10 cellular contexts compared by ENCODE assay signal in genomic region chr7:28815369-28815927, GRCh38.
DNase-seq lines count a peak whose midpoint lies in the region; ATAC-seq and TF ChIP-seq lines count a peak whose summit lies in the region.
"Had no signal": no experiment of that assay in that cellular context is flagged by ENCODE, and none has a peak within 500 bp of the region (broad histone marks: within the 10 kb centered on the region; RNA-seq: fewer than 3 reads in every experiment).

No MANE protein-coding gene starts in this region.

- no peak overlapping the region for H3K9ac ChIP-seq in PC-3 (ENCODE audit: low read length)

- H3K27ac ChIP-seq in spleen (peak overlapping the region in 5 of 8 donors; percentile 2 to 59 (median 39)), PC-3 (ENCODE audit: low read length) (no peak overlapping the region)

- DNase-seq in spleen = no peak
- DNase-seq in PC-3 = no peak
- no peak for DNase-seq in epidermal melanocyte (ENCODE audit: insufficient read length, low spot score)
- no peak for DNase-seq in SKM-1 (lab: John Stamatoyannopoulos, UW; ENCODE audit: unreplicated experiment)
- DNase-seq: activated CD8-positive, alpha-beta T cell treated with anti-CD3 and anti-CD28 coated beads for 36 hours; DMS79 treated with DMSO at 0.1 percent for 48 hours; NCI-H1694 treated with DMSO at 0.1 percent for 48 hours had no signal

- CTCF ChIA-PET in PC-3 (lab: Charles Lee) = no interaction called here

- BruUV-seq in PC-3 (replicated peaks; lab: Mats Ljungman, UMichigan) = no TSS peak

- no peaks in the 10 kb centered on the region for H3F3A ChIP-seq in PC-3 (ENCODE audit: low read length, unreplicated experiment)

- H3K27me3 ChIP-seq in spleen (replicated peaks in 1 of 7) (no peaks in the 10 kb centered on the region), PC-3 (ENCODE audit: low read length) (no peaks in the 10 kb centered on the region)

- ATAC-seq in GM19035 (IDR thresholded peaks at IDR 0.05; ENCODE audit: unreplicated experiment) (peak; percentile 41), HG02678 (IDR thresholded peaks at IDR 0.05; ENCODE audit: unreplicated experiment) (peak; percentile 43), HG03469 (IDR thresholded peaks at IDR 0.05; ENCODE audit: unreplicated experiment) (peak; percentile 13), PC-3 (no peak)
- ATAC-seq: activated CD8-positive, alpha-beta T cell treated with anti-CD3 and anti-CD28 coated beads for 36 hours had no signal

- no peak overlapping the region for H2AFZ ChIP-seq in PC-3 (ENCODE audit: low read length)

- H3K9me2 ChIP-seq in PC-3 (replicated peaks; ENCODE audit: low read length) = no peaks in the 10 kb centered on the region

- POLR2A ChIA-PET in PC-3 (lab: Charles Lee; ENCODE audit: unreplicated experiment) = no interaction called here

- no peak overlapping the region for H3K4me2 ChIP-seq in PC-3 (ENCODE audit: low read length)

- H3K4me1 ChIP-seq in spleen (peaks cover 0 to 11% (median 4%) of the 10 kb centered on the region in 6 donors), PC-3 (ENCODE audit: insufficient read depth, low read length) (no peaks in the 10 kb centered on the region)

- 65 to 92% (median 74%) methylated on average over 1 of the region's 1 CpG for WGBS in spleen, 5 donors

- H3K79me2 ChIP-seq in PC-3 (ENCODE audit: low read length) = no peaks in the 10 kb centered on the region

- TF ChIP-seq CTCF in spleen (IDR thresholded peaks at IDR 0.05 in 8 of 11, conservative IDR thresholded peaks at IDR 0.05 in 3 of 11) = no peak
- no peak for TF ChIP-seq CTCF in PC-3 (conservative IDR thresholded peaks at IDR 0.05; ENCODE audit: low read depth, low read length)

- intact Hi-C loops in spleen (cut with DNase I; ENCODE audit: low total_unique reads) = no loop called here
- intact Hi-C loops in PC-3 (cut with micrococcal nuclease) = no loop called here

- H3K9me3 ChIP-seq in spleen (no peaks in the 10 kb centered on the region), PC-3 (ENCODE audit: low read length) (no peaks in the 10 kb centered on the region)

- H4K20me1 ChIP-seq in PC-3 (ENCODE audit: low read length) = no peaks in the 10 kb centered on the region

- H3K4me3 ChIP-seq in spleen (no peak overlapping the region), PC-3 (ENCODE audit: low read length) (no peak overlapping the region)

- no peak for TF ChIP-seq POLR2A in spleen (IDR thresholded peaks at IDR 0.05)

- peaks cover 0 to 78% (median 0%) of the 10 kb centered on the region in 6 donors for H3K36me3 ChIP-seq in spleen
- no peaks in the 10 kb centered on the region for H3K36me3 ChIP-seq in PC-3 (ENCODE audit: low read depth, low read length)
